Comparison of ENCODE assay signal across 1 cellular context in the genomic region with DNA sequence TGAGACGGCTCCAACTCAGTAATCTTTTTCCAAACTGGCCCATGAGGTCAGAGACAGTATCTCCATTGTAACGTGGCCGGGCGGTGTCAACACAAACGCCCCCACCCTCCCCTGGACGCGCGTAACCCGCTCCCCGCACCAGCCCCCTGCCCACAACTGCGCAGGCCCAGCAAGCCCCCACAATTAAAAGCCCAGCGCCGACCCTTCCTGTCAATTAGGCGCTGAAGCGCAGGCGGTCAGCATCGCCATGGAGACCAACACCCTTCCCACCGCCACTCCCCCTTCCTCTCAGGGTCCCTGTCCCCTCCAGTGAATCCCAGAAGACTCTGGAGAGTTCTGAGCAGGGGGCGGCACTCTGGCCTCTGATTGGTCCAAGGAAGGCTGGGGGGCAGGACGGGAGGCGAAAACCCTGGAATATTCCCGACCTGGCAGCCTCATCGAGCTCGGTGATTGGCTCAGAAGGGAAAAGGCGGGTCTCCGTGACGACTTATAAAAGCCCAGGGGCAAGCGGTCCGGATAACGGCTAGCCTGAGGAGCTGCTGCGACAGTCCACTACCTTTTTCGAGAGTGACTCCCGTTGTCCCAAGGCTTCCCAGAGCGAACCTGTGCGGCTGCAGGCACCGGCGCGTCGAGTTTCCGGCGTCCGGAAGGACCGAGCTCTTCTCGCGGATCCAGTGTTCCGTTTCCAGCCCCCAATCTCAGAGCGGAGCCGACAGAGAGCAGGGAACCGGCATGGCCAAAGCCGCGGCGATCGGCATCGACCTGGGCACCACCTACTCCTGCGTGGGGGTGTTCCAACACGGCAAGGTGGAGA.
TF ChIP-seq lines count a peak whose summit lies in the region.

A gene (plus strand): TSS at position 519 of the 814 bp plus-strand sequence. CDS start 214 bp downstream, at position 733.
A gene (minus strand): TSS at position 259 of the 814 bp plus-strand sequence. CDS start 3,311 bp downstream, outside the sequence.

TF ChIP-seq in GM23338, 12 proteins besides CTCF, POLR2A, EP300 and RAD21 (continued from another document):
- TF ChIP-seq, protein P1, sequence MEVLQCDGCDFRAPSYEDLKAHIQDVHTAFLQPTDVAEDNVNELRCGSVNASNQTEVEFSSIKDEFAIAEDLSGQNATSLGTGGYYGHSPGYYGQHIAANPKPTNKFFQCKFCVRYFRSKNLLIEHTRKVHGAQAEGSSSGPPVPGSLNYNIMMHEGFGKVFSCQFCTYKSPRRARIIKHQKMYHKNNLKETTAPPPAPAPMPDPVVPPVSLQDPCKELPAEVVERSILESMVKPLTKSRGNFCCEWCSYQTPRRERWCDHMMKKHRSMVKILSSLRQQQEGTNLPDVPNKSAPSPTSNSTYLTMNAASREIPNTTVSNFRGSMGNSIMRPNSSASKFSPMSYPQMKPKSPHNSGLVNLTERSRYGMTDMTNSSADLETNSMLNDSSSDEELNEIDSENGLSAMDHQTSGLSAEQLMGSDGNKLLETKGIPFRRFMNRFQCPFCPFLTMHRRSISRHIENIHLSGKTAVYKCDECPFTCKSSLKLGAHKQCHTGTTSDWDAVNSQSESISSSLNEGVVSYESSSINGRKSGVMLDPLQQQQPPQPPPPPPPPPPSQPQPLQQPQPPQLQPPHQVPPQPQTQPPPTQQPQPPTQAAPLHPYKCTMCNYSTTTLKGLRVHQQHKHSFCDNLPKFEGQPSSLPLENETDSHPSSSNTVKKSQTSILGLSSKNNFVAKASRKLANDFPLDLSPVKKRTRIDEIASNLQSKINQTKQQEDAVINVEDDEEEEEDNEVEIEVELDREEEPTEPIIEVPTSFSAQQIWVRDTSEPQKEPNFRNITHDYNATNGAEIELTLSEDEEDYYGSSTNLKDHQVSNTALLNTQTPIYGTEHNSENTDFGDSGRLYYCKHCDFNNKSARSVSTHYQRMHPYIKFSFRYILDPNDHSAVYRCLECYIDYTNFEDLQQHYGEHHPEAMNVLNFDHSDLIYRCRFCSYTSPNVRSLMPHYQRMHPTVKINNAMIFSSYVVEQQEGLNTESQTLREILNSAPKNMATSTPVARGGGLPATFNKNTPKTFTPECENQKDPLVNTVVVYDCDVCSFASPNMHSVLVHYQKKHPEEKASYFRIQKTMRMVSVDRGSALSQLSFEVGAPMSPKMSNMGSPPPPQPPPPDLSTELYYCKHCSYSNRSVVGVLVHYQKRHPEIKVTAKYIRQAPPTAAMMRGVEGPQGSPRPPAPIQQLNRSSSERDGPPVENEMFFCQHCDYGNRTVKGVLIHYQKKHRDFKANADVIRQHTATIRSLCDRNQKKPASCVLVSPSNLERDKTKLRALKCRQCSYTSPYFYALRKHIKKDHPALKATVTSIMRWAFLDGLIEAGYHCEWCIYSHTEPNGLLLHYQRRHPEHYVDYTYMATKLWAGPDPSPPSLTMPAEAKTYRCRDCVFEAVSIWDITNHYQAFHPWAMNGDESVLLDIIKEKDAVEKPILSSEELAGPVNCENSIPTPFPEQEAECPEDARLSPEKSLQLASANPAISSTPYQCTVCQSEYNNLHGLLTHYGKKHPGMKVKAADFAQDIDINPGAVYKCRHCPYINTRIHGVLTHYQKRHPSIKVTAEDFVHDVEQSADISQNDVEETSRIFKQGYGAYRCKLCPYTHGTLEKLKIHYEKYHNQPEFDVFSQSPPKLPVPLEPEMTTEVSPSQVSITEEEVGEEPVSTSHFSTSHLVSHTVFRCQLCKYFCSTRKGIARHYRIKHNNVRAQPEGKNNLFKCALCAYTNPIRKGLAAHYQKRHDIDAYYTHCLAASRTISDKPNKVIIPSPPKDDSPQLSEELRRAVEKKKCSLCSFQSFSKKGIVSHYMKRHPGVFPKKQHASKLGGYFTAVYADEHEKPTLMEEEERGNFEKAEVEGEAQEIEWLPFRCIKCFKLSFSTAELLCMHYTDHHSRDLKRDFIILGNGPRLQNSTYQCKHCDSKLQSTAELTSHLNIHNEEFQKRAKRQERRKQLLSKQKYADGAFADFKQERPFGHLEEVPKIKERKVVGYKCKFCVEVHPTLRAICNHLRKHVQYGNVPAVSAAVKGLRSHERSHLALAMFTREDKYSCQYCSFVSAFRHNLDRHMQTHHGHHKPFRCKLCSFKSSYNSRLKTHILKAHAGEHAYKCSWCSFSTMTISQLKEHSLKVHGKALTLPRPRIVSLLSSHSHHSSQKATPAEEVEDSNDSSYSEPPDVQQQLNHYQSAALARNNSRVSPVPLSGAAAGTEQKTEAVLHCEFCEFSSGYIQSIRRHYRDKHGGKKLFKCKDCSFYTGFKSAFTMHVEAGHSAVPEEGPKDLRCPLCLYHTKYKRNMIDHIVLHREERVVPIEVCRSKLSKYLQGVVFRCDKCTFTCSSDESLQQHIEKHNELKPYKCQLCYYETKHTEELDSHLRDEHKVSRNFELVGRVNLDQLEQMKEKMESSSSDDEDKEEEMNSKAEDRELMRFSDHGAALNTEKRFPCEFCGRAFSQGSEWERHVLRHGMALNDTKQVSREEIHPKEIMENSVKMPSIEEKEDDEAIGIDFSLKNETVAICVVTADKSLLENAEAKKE (CRISPR knock-in tag; IDR thresholded peaks at IDR 0.05) = no peak
- TF ChIP-seq, protein P2, sequence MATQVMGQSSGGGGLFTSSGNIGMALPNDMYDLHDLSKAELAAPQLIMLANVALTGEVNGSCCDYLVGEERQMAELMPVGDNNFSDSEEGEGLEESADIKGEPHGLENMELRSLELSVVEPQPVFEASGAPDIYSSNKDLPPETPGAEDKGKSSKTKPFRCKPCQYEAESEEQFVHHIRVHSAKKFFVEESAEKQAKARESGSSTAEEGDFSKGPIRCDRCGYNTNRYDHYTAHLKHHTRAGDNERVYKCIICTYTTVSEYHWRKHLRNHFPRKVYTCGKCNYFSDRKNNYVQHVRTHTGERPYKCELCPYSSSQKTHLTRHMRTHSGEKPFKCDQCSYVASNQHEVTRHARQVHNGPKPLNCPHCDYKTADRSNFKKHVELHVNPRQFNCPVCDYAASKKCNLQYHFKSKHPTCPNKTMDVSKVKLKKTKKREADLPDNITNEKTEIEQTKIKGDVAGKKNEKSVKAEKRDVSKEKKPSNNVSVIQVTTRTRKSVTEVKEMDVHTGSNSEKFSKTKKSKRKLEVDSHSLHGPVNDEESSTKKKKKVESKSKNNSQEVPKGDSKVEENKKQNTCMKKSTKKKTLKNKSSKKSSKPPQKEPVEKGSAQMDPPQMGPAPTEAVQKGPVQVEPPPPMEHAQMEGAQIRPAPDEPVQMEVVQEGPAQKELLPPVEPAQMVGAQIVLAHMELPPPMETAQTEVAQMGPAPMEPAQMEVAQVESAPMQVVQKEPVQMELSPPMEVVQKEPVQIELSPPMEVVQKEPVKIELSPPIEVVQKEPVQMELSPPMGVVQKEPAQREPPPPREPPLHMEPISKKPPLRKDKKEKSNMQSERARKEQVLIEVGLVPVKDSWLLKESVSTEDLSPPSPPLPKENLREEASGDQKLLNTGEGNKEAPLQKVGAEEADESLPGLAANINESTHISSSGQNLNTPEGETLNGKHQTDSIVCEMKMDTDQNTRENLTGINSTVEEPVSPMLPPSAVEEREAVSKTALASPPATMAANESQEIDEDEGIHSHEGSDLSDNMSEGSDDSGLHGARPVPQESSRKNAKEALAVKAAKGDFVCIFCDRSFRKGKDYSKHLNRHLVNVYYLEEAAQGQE (IDR thresholded peaks at IDR 0.05; ENCODE audit: unreplicated experiment) = no peak
- TF ChIP-seq EZH2phosphoT487 (IDR thresholded peaks at IDR 0.05; ENCODE audit: unreplicated experiment) = no peak
TF ChIP-seq in GM23338: peak in this region for 2.
